Comparison of ENCODE assay signal across 18 cellular contexts in the genomic region with DNA sequence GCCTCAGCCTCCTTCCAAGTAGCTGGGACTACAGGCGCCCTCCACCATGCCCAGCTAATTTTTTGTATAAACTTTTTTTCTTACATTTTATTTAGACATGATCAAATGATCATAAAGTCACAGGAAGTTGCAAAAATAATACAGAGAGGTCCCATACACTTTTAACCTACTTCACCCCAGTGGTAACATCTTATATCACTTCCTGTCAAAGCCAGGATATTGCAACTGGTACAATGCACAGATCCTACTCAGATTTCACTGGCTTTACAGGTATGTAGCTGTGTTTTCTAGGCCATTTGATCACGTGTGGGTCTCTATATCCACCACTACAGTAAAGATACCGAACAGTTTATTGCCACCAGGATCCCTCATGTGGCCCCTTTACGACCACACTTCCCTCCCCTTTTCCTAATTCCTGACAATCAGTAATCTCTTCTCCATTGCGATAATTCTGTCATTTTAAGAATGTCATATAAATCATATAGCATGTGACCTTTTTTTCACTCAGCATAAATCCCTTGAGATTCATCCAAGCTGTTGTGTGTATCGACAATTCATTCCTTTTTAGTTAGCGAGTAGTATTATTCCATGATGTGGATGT.
"Had no signal": no experiment of that assay in that cellular context is flagged by ENCODE, and none has a peak within 500 bp of the region (broad histone marks: within the 10 kb centered on the region; RNA-seq: fewer than 3 reads in every experiment).

No MANE protein-coding gene starts in this region.

- DNase-seq: activated CD4-positive, alpha-beta T cell treated with anti-CD3 and anti-CD28 coated beads for 36 hours; activated CD8-positive, alpha-beta memory T cell treated with anti-CD3 and anti-CD28 coated beads, Interleukin-2, amount 50 U/mL, for 4 hours; activated gamma-delta T cell treated with Interleukin-2 at 50 U/mL for 16 hours; activated T-cell treated with anti-CD3 and anti-CD28 coated beads, Interleukin-2, amount 50 U/mL, for 48 hours; adrenal gland; effector CD8-positive, alpha-beta T cell; esophagus squamous epithelium; left ventricle myocardium superior; stimulated activated CD4-positive, alpha-beta T cell treated with anti-CD3 and anti-CD28 coated beads, Interleukin-2, amount 100 ng/mL, for 24 hours; stimulated activated naive CD4-positive, alpha-beta T cell treated with Interleukin-2 at 50 U/mL for 16 hours; tibial artery had no signal

- FAIRE-seq: TTC549 had no signal

- H3K9me3 Mint-ChIP-seq: dendritic cell treated with granulocyte-macrophage colony-stimulating factor and Interleukin-4, amounts not matched to agents 40 ng/mL and 50 ng/mL, for 4 days; T-helper 2 cell treated with Interferon-gamma antibody and Interleukin-4, amounts not matched to agents 5 μg/mL and 100 μg/mL, for 36 hours had no signal

- H3K27me3 ChIP-seq: adrenal gland, esophagus squamous epithelium, right atrium auricular region, tibial artery had no signal

- H3K4me3 Mint-ChIP-seq: activated CD4-positive, alpha-beta T cell treated with anti-CD3 and anti-CD28 coated beads for 36 hours; dendritic cell treated with granulocyte-macrophage colony-stimulating factor and Interleukin-4, amounts not matched to agents 40 ng/mL and 50 ng/mL, for 4 days; memory B cell; T-helper 2 cell treated with Interferon-gamma antibody and Interleukin-4, amounts not matched to agents 5 μg/mL and 100 μg/mL, for 36 hours; WTC11 had no signal

- H3K9me3 ChIP-seq: adrenal gland, esophagus squamous epithelium, prostate gland, tibial artery had no signal

- H3K27ac Mint-ChIP-seq: activated CD4-positive, alpha-beta T cell treated with anti-CD3 and anti-CD28 coated beads for 36 hours; dendritic cell treated with granulocyte-macrophage colony-stimulating factor and Interleukin-4, amounts not matched to agents 40 ng/mL and 50 ng/mL, for 4 days; memory B cell; T-helper 2 cell treated with Interferon-gamma antibody and Interleukin-4, amounts not matched to agents 5 μg/mL and 100 μg/mL, for 36 hours; WTC11 had no signal

- H3K4me3 ChIP-seq: adrenal gland, esophagus squamous epithelium, prostate gland, right atrium auricular region, tibial artery had no signal

- H3K4me1 ChIP-seq: prostate gland, right atrium auricular region, tibial artery had no signal

- H3K36me3 ChIP-seq: adrenal gland, esophagus squamous epithelium, prostate gland, right atrium auricular region, tibial artery had no signal

- ATAC-seq: activated CD4-positive, alpha-beta T cell treated with anti-CD3 and anti-CD28 coated beads for 36 hours; left ventricle myocardium superior; WTC11 had no signal

- H3K27me3 Mint-ChIP-seq: activated CD4-positive, alpha-beta T cell treated with anti-CD3 and anti-CD28 coated beads for 36 hours; dendritic cell treated with granulocyte-macrophage colony-stimulating factor and Interleukin-4, amounts not matched to agents 40 ng/mL and 50 ng/mL, for 4 days; memory B cell had no signal

- H3K27ac ChIP-seq: adrenal gland, esophagus squamous epithelium, prostate gland, right atrium auricular region, tibial artery had no signal
